Comparison of ENCODE assay signal across 16 cellular contexts in genomic region chr6:101779051-101779844, GRCh38.
DNase-seq lines count a peak whose midpoint lies in the region; TF ChIP-seq lines count a peak whose summit lies in the region.
"Had no signal": no experiment of that assay in that cellular context is flagged by ENCODE, and none has a peak within 500 bp of the region (broad histone marks: within the 10 kb centered on the region; RNA-seq: fewer than 3 reads in every experiment).

No MANE protein-coding gene starts in this region.

- no peak overlapping the region for H2BK5ac ChIP-seq in trophoblast cell (ENCODE audit: low read depth, low read length, poor library complexity)

- no peaks in the 10 kb centered on the region for H3K36me3 ChIP-seq in trophoblast cell (ENCODE audit: control insufficient read depth in 1 of 2, insufficient read depth in 2 of 2, low read length in 2 of 2)

- H2BK120ac ChIP-seq in trophoblast cell (ENCODE audit: insufficient read depth, low read length, poor library complexity), result no peak overlapping the region

- H3K79me1 ChIP-seq in trophoblast cell (ENCODE audit: low read length), result no peaks in the 10 kb centered on the region

- no peaks in the 10 kb centered on the region for H3K9me3 ChIP-seq in trophoblast cell (ENCODE audit: insufficient read depth, low read depth, low read length)
- H3K9me3 ChIP-seq: psoas muscle, SK-N-SH had no signal

- H4K8ac ChIP-seq in trophoblast cell (ENCODE audit: low read depth, low read length), result no peak overlapping the region

- no peak overlapping the region for H2BK12ac ChIP-seq in trophoblast cell (ENCODE audit: low read length)

- no peaks in the 10 kb centered on the region for H3K4me1 ChIP-seq in trophoblast cell (ENCODE audit: control insufficient read depth in 1 of 2, insufficient read depth in 2 of 2, low read length in 2 of 2)
- H3K4me1 ChIP-seq: psoas muscle had no signal

- H2AFZ ChIP-seq in trophoblast cell (ENCODE audit: insufficient read depth, low read length, poor library complexity), result no peak overlapping the region

- no peak overlapping the region for H3K9ac ChIP-seq in trophoblast cell (ENCODE audit: low read length)
- H3K9ac ChIP-seq: SK-N-SH had no signal

- H3K4ac ChIP-seq in trophoblast cell (ENCODE audit: low read depth, low read length), result no peak overlapping the region

- H3K79me2 ChIP-seq in trophoblast cell (ENCODE audit: control insufficient read depth, insufficient read depth, low read length, poor library complexity), result no peaks in the 10 kb centered on the region

- WGBS in trophoblast cell (ENCODE audit: extremely low coverage, insufficient coverage, insufficient read length), result no CpG with 5 or more reads among the region's 1 CpG

- H3K23ac ChIP-seq in trophoblast cell (ENCODE audit: low read length), result no peak overlapping the region

- H3K18ac ChIP-seq in trophoblast cell (ENCODE audit: low read length), result no peak overlapping the region

- no peak for TF ChIP-seq CTCF in choroid plexus epithelial cell (conservative IDR thresholded peaks at IDR 0.05; ENCODE audit: low read depth, low read length)

- H3K14ac ChIP-seq in trophoblast cell (ENCODE audit: low read length), result no peak overlapping the region

- no peak overlapping the region for H3K27ac ChIP-seq in trophoblast cell (ENCODE audit: low read depth, low read length)
- H3K27ac ChIP-seq: psoas muscle had no signal

- H2AK5ac ChIP-seq in trophoblast cell (ENCODE audit: low read length), result no peak overlapping the region

- DNase-seq in HCEC 1CT (peak; percentile 72), NCI-H69 (lab: John Stamatoyannopoulos, UW) (peak; percentile 30), choroid plexus epithelial cell (ENCODE audit: low read depth) (peak; percentile 23), trophoblast cell (peak; percentile 7 to 31), NCI-H82 (lab: John Stamatoyannopoulos, UW) (no peak), GF-D8 (lab: John Stamatoyannopoulos, UW) (no peak), DMS 273 treated with DMSO at 0.1 percent for 48 hours (lab: John Stamatoyannopoulos, UW) (no peak), cerebellar cortex (ENCODE audit: low spot score) (no peak)
- DNase-seq: activated CD4-positive, alpha-beta T cell treated with anti-CD3 and anti-CD28 coated beads, Interleukin-2, amount 10 ng/mL, durations not matched to agents 7 days and 5 days; activated naive CD4-positive, alpha-beta T cell treated with anti-CD3 and anti-CD28 coated beads, Interleukin-2, amount 50 U/mL, for 16 hours; activated T-cell treated with anti-CD3 and anti-CD28 coated beads for 4 hours; DMS79; effector memory CD4-positive, alpha-beta T cell; NCI-H187 treated with DMSO at 0.1 percent for 48 hours; psoas muscle; SK-N-SH had no signal

- H3K4me2 ChIP-seq in trophoblast cell (ENCODE audit: low read length), result no peak overlapping the region
- H3K4me2 ChIP-seq: SK-N-SH had no signal

- no peaks in the 10 kb centered on the region for H3K27me3 ChIP-seq in trophoblast cell (ENCODE audit: insufficient read depth, low read length)

- H3K4me3 ChIP-seq in choroid plexus epithelial cell (ENCODE audit: low read depth, low read length) (no peak overlapping the region), trophoblast cell (ENCODE audit: low read depth, low read length) (no peak overlapping the region)
- H3K4me3 ChIP-seq: psoas muscle had no signal

- H4K12ac ChIP-seq in trophoblast cell (ENCODE audit: low read depth, low read length), result no peak overlapping the region

- no peak overlapping the region for H4K91ac ChIP-seq in trophoblast cell (ENCODE audit: low read depth, low read length)

Comparison
In these comparisons a context has a peak if more than half of its experiments do, and no peak if none do; other contexts are left out.
1. DNase-seq: peak in HCEC 1CT (single experiment), NCI-H69 (single experiment), choroid plexus epithelial cell (single experiment) and trophoblast cell (2 of 2); none in NCI-H82 (single experiment), GF-D8 (single experiment), DMS 273 treated with DMSO at 0.1 percent for 48 hours (single experiment) and cerebellar cortex (single experiment).